Comparison of ENCODE assay signal across 30 cellular contexts in genomic region chr1:202685671-202686070, GRCh38. TPM values are rescaled to one million over a fixed set of nuclear protein-coding genes. Genes with fewer than 3 reads are reported as not detected.
"Had no signal": no experiment of that assay in that cellular context is flagged by ENCODE, and none has a peak within 500 bp of the region (broad histone marks: within the 10 kb centered on the region; RNA-seq: fewer than 3 reads in every experiment).

No MANE protein-coding gene starts in this region.

- H3K4me3 ChIP-seq: PC-9 had no signal

- H3K9me3 Mint-ChIP-seq: activated CD4-positive, alpha-beta memory T cell treated with anti-CD3 and anti-CD28 coated beads for 36 hours; activated naive CD4-positive, alpha-beta T cell treated with anti-CD3 and anti-CD28 coated beads, Interleukin-2, amount 50 U/mL, for 24 hours; activated naive CD8-positive, alpha-beta T cell treated with anti-CD3 and anti-CD28 coated beads, Interleukin-2, amount 10 ng/mL, durations not matched to agents 7 days and 5 days; brain had no signal

- H3K27ac ChIP-seq: KMS-11, PC-9, RWPE1 had no signal

- H3K4me3 Mint-ChIP-seq: activated CD4-positive, alpha-beta memory T cell treated with anti-CD3 and anti-CD28 coated beads for 36 hours; activated CD8-positive, alpha-beta memory T cell treated with anti-CD3 and anti-CD28 coated beads, Interleukin-2, amount 10 ng/mL, durations not matched to agents 7 days and 5 days; activated naive CD4-positive, alpha-beta T cell treated with anti-CD3 and anti-CD28 coated beads, Interleukin-2, amount 50 U/mL, for 24 hours; activated naive CD8-positive, alpha-beta T cell treated with anti-CD3 and anti-CD28 coated beads, Interleukin-2, amount 10 ng/mL, durations not matched to agents 7 days and 5 days; brain had no signal

- H3K36me3 Mint-ChIP-seq: activated CD4-positive, alpha-beta memory T cell treated with anti-CD3 and anti-CD28 coated beads for 36 hours; activated CD8-positive, alpha-beta memory T cell treated with anti-CD3 and anti-CD28 coated beads, Interleukin-2, amount 10 ng/mL, durations not matched to agents 7 days and 5 days; activated naive CD4-positive, alpha-beta T cell treated with anti-CD3 and anti-CD28 coated beads, Interleukin-2, amount 50 U/mL, for 24 hours; activated naive CD8-positive, alpha-beta T cell treated with anti-CD3 and anti-CD28 coated beads, Interleukin-2, amount 10 ng/mL, durations not matched to agents 7 days and 5 days; brain had no signal

- H3K27ac Mint-ChIP-seq: activated CD4-positive, alpha-beta memory T cell treated with anti-CD3 and anti-CD28 coated beads for 36 hours; activated CD8-positive, alpha-beta memory T cell treated with anti-CD3 and anti-CD28 coated beads, Interleukin-2, amount 10 ng/mL, durations not matched to agents 7 days and 5 days; activated naive CD4-positive, alpha-beta T cell treated with anti-CD3 and anti-CD28 coated beads, Interleukin-2, amount 50 U/mL, for 24 hours; activated naive CD8-positive, alpha-beta T cell treated with anti-CD3 and anti-CD28 coated beads, Interleukin-2, amount 10 ng/mL, durations not matched to agents 7 days and 5 days had no signal

- DNase-seq: activated CD4-positive, alpha-beta memory T cell treated with anti-CD3 and anti-CD28 coated beads for 36 hours; activated CD4-positive, alpha-beta T cell treated with anti-CD3 and anti-CD28 coated beads for 4 hours; activated CD4-positive, alpha-beta T cell treated with anti-CD3 and anti-CD28 coated beads, Interleukin-2, amount 50 U/mL, for 1 hour; activated CD4-positive, CD25-positive, alpha-beta regulatory T cell treated with anti-CD3 and anti-CD28 coated beads, Interleukin-2, amount 50 U/mL, for 72 hours; activated CD8-positive, alpha-beta memory T cell treated with anti-CD3 and anti-CD28 coated beads for 24 hours; activated CD8-positive, alpha-beta memory T cell treated with anti-CD3 and anti-CD28 coated beads, Interleukin-2, amount 10 ng/mL, durations not matched to agents 7 days and 5 days; activated CD8-positive, alpha-beta memory T cell treated with anti-CD3 and anti-CD28 coated beads, Interleukin-2, amount 50 U/mL, for 48 hours; activated effector memory CD4-positive, alpha-beta T cell treated with Interleukin-2 at 50 U/mL for 16 hours; activated naive CD8-positive, alpha-beta T cell treated with anti-CD3 and anti-CD28 coated beads, Interleukin-2, amount 10 ng/mL, durations not matched to agents 7 days and 5 days; activated T-cell treated with anti-CD3 and anti-CD28 coated beads, Interleukin-2, amount 50 U/mL, for 48 hours; cerebellar nuclear complex; NCI-H1105; NCI-H1417 treated with DMSO at 0.1 percent for 48 hours; NCI-H187 treated with DMSO at 0.1 percent for 48 hours; NCI-H226; NCI-H446 treated with DMSO at 0.1 percent for 48 hours; NCI-H524; PC-9; SIG-M5; T1000 had no signal

- H3K4me1 Mint-ChIP-seq: activated CD8-positive, alpha-beta memory T cell treated with anti-CD3 and anti-CD28 coated beads, Interleukin-2, amount 10 ng/mL, durations not matched to agents 7 days and 5 days; activated naive CD4-positive, alpha-beta T cell treated with anti-CD3 and anti-CD28 coated beads, Interleukin-2, amount 50 U/mL, for 24 hours; activated naive CD8-positive, alpha-beta T cell treated with anti-CD3 and anti-CD28 coated beads, Interleukin-2, amount 10 ng/mL, durations not matched to agents 7 days and 5 days had no signal

RNA-seq across cellular contexts. Expression of gene SYT2, which starts 24.6 kb away (rescaled TPM):
- total RNA-seq: activated CD4-positive, alpha-beta memory T cell treated with anti-CD3 and anti-CD28 coated beads for 36 hours; activated CD8-positive, alpha-beta memory T cell treated with anti-CD3 and anti-CD28 coated beads, Interleukin-2, amount 10 ng/mL, durations not matched to agents 7 days and 5 days; activated naive CD8-positive, alpha-beta T cell treated with anti-CD3 and anti-CD28 coated beads, Interleukin-2, amount 10 ng/mL, durations not matched to agents 7 days and 5 days; LHCN-M2; OCI-LY7; Right ventricle myocardium inferior; SK-MEL-5; T-helper 1 cell treated with Interleukin-12 subunit alpha and Interleukin-12 subunit beta and Interleukin-4 antibody, amounts not matched to agents 30 ng/mL and 1 ng/mL, for 36 hours; T-helper 2 cell treated with Interferon-gamma antibody and Interleukin-4, amounts not matched to agents 100 ng/mL and 5 ng/mL, for 36 hours had no signal
